In the genomic region with DNA sequence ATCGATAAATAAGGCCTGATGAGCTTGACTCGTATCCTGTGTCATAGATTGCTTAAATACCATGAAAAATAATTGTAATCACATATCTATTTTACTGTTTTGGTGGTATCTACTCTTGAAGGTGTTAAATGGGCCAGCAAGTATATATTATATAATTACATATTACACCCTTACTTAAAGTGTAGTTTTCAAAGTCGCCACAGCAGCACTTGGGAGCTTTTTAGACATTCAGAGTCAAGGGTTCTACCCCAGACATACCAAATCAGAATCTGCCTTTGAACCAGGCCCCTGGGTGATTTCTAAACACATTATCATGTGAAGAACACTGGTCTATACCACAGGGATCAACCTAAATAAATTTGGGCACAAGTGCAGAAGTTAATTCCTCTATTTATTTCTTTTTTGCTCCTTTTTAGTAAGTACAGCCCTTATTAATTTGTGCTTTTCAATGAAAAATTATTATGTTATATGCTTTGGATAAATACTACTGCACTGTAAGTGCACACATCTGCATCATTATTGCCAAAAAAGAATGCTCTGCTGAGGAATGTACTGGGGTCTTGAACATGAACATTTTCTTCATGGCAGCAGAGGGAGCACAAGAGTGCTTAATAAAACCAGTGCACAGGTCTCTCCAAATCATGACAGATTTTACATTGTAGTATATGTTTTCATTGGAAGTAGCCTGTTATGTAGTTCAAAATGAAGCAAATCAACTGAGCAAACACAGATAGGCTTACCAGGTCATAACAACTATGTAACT, we compare ENCODE assay signal across 9 cellular contexts. TPM values are rescaled to one million over a fixed set of nuclear protein-coding genes. Genes with fewer than 3 reads are reported as not detected.
DNase-seq lines count a peak whose midpoint lies in the region; ATAC-seq, FAIRE-seq and TF ChIP-seq lines count a peak whose summit lies in the region.
"Had no signal": no experiment of that assay in that cellular context is flagged by ENCODE, and none has a peak within 500 bp of the region (broad histone marks: within the 10 kb centered on the region; RNA-seq: fewer than 3 reads in every experiment).

No MANE protein-coding gene starts in this region.

- H3K4me3 ChIP-seq in HCT116 (replicated peaks in 1 of 2; ENCODE audit: low read depth in 1 of 2, low read length in 2 of 2), result no peak overlapping the region
- H3K4me3 ChIP-seq in gastrocnemius medialis, result no peak overlapping the region

- H3K27me3 ChIP-seq in HCT116 (ENCODE audit: insufficient read depth, low read length) (no peaks in the 10 kb centered on the region), gastrocnemius medialis (no peaks in the 10 kb centered on the region)

- FAIRE-seq in GM12891 (lab: Jason Lieb, UNC), result no peak

- no peaks in the 10 kb centered on the region for H3K9me2 ChIP-seq in HCT116 (ENCODE audit: insufficient read depth)

- H3K9ac ChIP-seq in HCT116 (ENCODE audit: low read length), result peak overlapping the region; percentile 13

- peak overlapping the region; percentile 89 for H3K4me2 ChIP-seq in HCT116 (ENCODE audit: low read length)

- H3K27ac ChIP-seq in C4-2B (no peak overlapping the region), HCT116 (ENCODE audit: low read depth, low read length) (no peak overlapping the region), gastrocnemius medialis (no peak overlapping the region)

- H3K4me1 ChIP-seq in HCT116 (ENCODE audit: control insufficient read depth in 1 of 2, insufficient read depth in 2 of 2, low read length in 2 of 2) (peaks cover 59 to 80% of the 10 kb centered on the region in 2 experiments), gastrocnemius medialis (peaks cover 20 to 22% of the 10 kb centered on the region in 2 donors)

- peak overlapping the region; percentile 99 for H3K4me3 Mint-ChIP-seq in activated CD8-positive, alpha-beta T cell treated with anti-CD3 and anti-CD28 coated beads, Interleukin-2, amount 10 ng/mL, durations not matched to agents 7 days and 5 days

- 0 out of 2 replicates have a peak, but pooled peaks cover 3% of the 10 kb centered on the region for H3K79me2 ChIP-seq in HCT116 (ENCODE audit: insufficient read depth, low read length)

- TF ChIP-seq RAD21 in HCT116 (IDR thresholded peaks at IDR 0.05; ENCODE audit: low read depth), result peak; percentile 71

- no peaks in the 10 kb centered on the region for H3K9me3 ChIP-seq in HCT116 (ENCODE audit: control insufficient read depth in 1 of 2, insufficient read depth in 1 of 2, low read depth in 1 of 2, low read length in 2 of 2)
- H3K9me3 ChIP-seq in gastrocnemius medialis, result no peaks in the 10 kb centered on the region
- H3K9me3 ChIP-seq: thoracic aorta had no signal

- BruUV-seq in HCT116 (replicated peaks; lab: Mats Ljungman, UMichigan), result no TSS peak

- peaks cover 15% of the 10 kb centered on the region for H3K36me3 Mint-ChIP-seq in activated CD8-positive, alpha-beta T cell treated with anti-CD3 and anti-CD28 coated beads, Interleukin-2, amount 10 ng/mL, durations not matched to agents 7 days and 5 days (ENCODE audit: low read depth)

- H3K36me3 ChIP-seq in HCT116 (ENCODE audit: control insufficient read depth in 1 of 2, insufficient read depth in 2 of 2, low read length in 2 of 2) (no peaks in the 10 kb centered on the region), gastrocnemius medialis (no peaks in the 10 kb centered on the region)
- H3K36me3 ChIP-seq: thoracic aorta had no signal

- H2AFZ ChIP-seq in HCT116 (ENCODE audit: low read depth, low read length, poor library complexity, severe bottlenecking), result no peak overlapping the region

- peaks cover 61% of the 10 kb centered on the region for H3K4me1 Mint-ChIP-seq in activated CD8-positive, alpha-beta T cell treated with anti-CD3 and anti-CD28 coated beads, Interleukin-2, amount 10 ng/mL, durations not matched to agents 7 days and 5 days (ENCODE audit: low read depth)

- H3K27me3 Mint-ChIP-seq in activated CD8-positive, alpha-beta T cell treated with anti-CD3 and anti-CD28 coated beads, Interleukin-2, amount 10 ng/mL, durations not matched to agents 7 days and 5 days (ENCODE audit: low read depth), result no peaks in the 10 kb centered on the region

- TF ChIP-seq CTCF in C4-2B (conservative IDR thresholded peaks at IDR 0.05), result peak; percentile 42
- TF ChIP-seq CTCF in HCT116 (IDR thresholded peaks at IDR 0.05 in 2 of 3, conservative IDR thresholded peaks at IDR 0.05 in 1 of 3; ENCODE audit: borderline replicate concordance in 1 of 3, insufficient read depth in 1 of 3, low read depth in 2 of 3, low read length in 2 of 3), result peak; percentile 46 to 70 (median 52); a peak in 5 of 6 replicates
- TF ChIP-seq CTCF in gastrocnemius medialis (IDR thresholded peaks at IDR 0.05 in 4 of 5, conservative IDR thresholded peaks at IDR 0.05 in 1 of 5), result peak in 1 of 5 experiments; percentile 20

- peak overlapping the region; percentile 73 for H3K27ac Mint-ChIP-seq in activated CD8-positive, alpha-beta T cell treated with anti-CD3 and anti-CD28 coated beads, Interleukin-2, amount 10 ng/mL, durations not matched to agents 7 days and 5 days

- in situ Hi-C loops in gastrocnemius medialis (cut with MboI; ENCODE audit: low sequenced_read_pairs in 4 of 4), result loop anchor here in 2 of 4 donors (10.0 kb wide), 1 partner anchor 250 kb away; no protein-coding TSS in a partner anchor

- ATAC-seq in HCT116 (no peak), GM21825 (IDR thresholded peaks at IDR 0.05; ENCODE audit: unreplicated experiment) (no peak), gastrocnemius medialis (no peak), left colon (no peak)
- ATAC-seq in activated CD8-positive, alpha-beta T cell treated with anti-CD3 and anti-CD28 coated beads, Interleukin-2, amount 10 ng/mL, durations not matched to agents 7 days and 5 days, result no peak

- TF ChIP-seq POLR2A in HCT116 (IDR thresholded peaks at IDR 0.05; ENCODE audit: borderline replicate concordance, extremely low read depth, insufficient read depth, insufficient read length) (no peak), gastrocnemius medialis (IDR thresholded peaks at IDR 0.05) (no peak), GM12891 (IDR thresholded peaks at IDR 0.05; ENCODE audit: low read depth, low read length) (no peak)

- POLR2A ChIA-PET in HCT116 (lab: Charles Lee), result no interaction called here
- POLR2A ChIA-PET in activated CD8-positive, alpha-beta T cell treated with anti-CD3 and anti-CD28 coated beads, Interleukin-2, amount 10 ng/mL, durations not matched to agents 7 days and 5 days (lab: Charles Lee), result interaction anchor here (0.8 to 3.5 kb wide), 5 partner anchors 9 to 343 kb away, joined by 3 to 15 read pairs (median 6); no protein-coding TSS in a partner anchor

- DNase-seq in HCT116 (ENCODE audit: low read depth, low spot score) (no peak), left kidney (ENCODE audit: low read depth, low spot score) (peak; percentile 68), gastrocnemius medialis (no peak), left colon (no peak), GM12891 (ENCODE audit: insufficient read length, low spot score) (no peak)
- DNase-seq in activated CD8-positive, alpha-beta T cell treated with anti-CD3 and anti-CD28 coated beads, Interleukin-2, amount 10 ng/mL, durations not matched to agents 7 days and 5 days, result no peak

- no peaks in the 10 kb centered on the region for H4K20me1 ChIP-seq in HCT116 (ENCODE audit: insufficient read depth)

- intact Hi-C loops in HCT116 (cut with micrococcal nuclease) (loop anchor here (1.0 to 5.0 kb wide), 3 partner anchors 82 to 323 kb away; no protein-coding TSS in a partner anchor), gastrocnemius medialis (cut with DNase I; ENCODE audit: low total_unique reads) (loop anchor here (5.0 to 10.0 kb wide), 5 partner anchors 82 to 940 kb away; partner anchors contain the start of gene NUP153), left colon (cut with DNase I, micrococcal nuclease) (no loop called here)

- no peaks in the 10 kb centered on the region for H3K9me3 Mint-ChIP-seq in activated CD8-positive, alpha-beta T cell treated with anti-CD3 and anti-CD28 coated beads, Interleukin-2, amount 10 ng/mL, durations not matched to agents 7 days and 5 days (ENCODE audit: insufficient read depth)

- RAD21 ChIA-PET in HCT116 (lab: Charles Lee; ENCODE audit: low non-redundant PET in 1 of 2, low total read pairs in 2 of 2, uncharacterized antibody in 2 of 2, unreplicated experiment in 2 of 2), result interaction anchor here in 1 of 2 experiments (1.4 kb wide), 1 partner anchor 322 kb away, joined by 5 read pairs; no protein-coding TSS in a partner anchor

- CTCF ChIA-PET in HCT116 (lab: Charles Lee), result interaction anchor here (1.0 to 4.1 kb wide), 9 partner anchors 11 to 326 kb away, joined by 3 to 25 read pairs (median 7); no protein-coding TSS in a partner anchor
- CTCF ChIA-PET in activated CD8-positive, alpha-beta T cell treated with anti-CD3 and anti-CD28 coated beads, Interleukin-2, amount 10 ng/mL, durations not matched to agents 7 days and 5 days (lab: Charles Lee), result interaction anchor here (0.6 to 5.8 kb wide), 52 partner anchors 9 to 524 kb away, joined by 3 to 173 read pairs (median 7); no protein-coding TSS in a partner anchor

TF ChIP-seq in HCT116, 20 proteins besides CTCF, POLR2A, EP300 and RAD21 (continues in another document):
- peak; percentile 29; the same call in 1 of the 2 replicates for TF ChIP-seq CBX3 (IDR thresholded peaks at IDR 0.05; ENCODE audit: low read depth)
- TF ChIP-seq, protein P1, sequence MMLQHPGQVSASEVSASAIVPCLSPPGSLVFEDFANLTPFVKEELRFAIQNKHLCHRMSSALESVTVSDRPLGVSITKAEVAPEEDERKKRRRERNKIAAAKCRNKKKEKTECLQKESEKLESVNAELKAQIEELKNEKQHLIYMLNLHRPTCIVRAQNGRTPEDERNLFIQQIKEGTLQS (IDR thresholded peaks at IDR 0.05), result no peak
- TF ChIP-seq, protein P2, sequence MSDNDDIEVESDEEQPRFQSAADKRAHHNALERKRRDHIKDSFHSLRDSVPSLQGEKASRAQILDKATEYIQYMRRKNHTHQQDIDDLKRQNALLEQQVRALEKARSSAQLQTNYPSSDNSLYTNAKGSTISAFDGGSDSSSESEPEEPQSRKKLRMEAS (IDR thresholded peaks at IDR 0.05), result 0 out of 2 replicates have a peak, but pooled peaks have one; percentile 21

TF ChIP-seq in GM12891, 5 proteins besides CTCF, POLR2A, EP300 and RAD21:
- TF ChIP-seq POLR2AphosphoS5 (IDR thresholded peaks at IDR 0.05; ENCODE audit: low read depth, low read length) (no peak), SPI1 (IDR thresholded peaks at IDR 0.05; ENCODE audit: low read depth, low read length) (no peak), TAF1 (IDR thresholded peaks at IDR 0.05; ENCODE audit: low read depth, low read length) (no peak), POU2F2 (IDR thresholded peaks at IDR 0.05; ENCODE audit: low read depth, low read length) (no peak), PAX5 (IDR thresholded peaks at IDR 0.05; ENCODE audit: insufficient read depth, low read length, severe bottlenecking) (no peak)

RNA-seq across cellular contexts. Expression of gene ATXN1, which starts 3.1 kb away (rescaled TPM):
- total RNA-seq in HCT116 (2021; ENCODE audit: unreplicated experiment) (21.0 TPM), gastrocnemius medialis (10 to 100 TPM; 21.8 to 42.9 (median 33.1) TPM), left colon (10 to 100 TPM; 26.9 to 55.1 TPM)
- 7.9 and 9.7 TPM in 2 replicates for polyA plus RNA-seq in HCT116 (2012)
- 10 to 100 TPM; 36.7 to 42.9 TPM for total RNA-seq in activated CD8-positive, alpha-beta T cell treated with anti-CD3 and anti-CD28 coated beads, Interleukin-2, amount 10 ng/mL, durations not matched to agents 7 days and 5 days
- 14.3 TPM for polyA plus RNA-seq in GM12891 (2012; ENCODE audit: low read depth, missing spikeins)

Comparison
In these comparisons a context has a peak if more than half of its experiments do, and no peak if none do; other contexts are left out.
1. intact Hi-C loops: an anchor here in HCT116 (1.0 to 5.0 kb wide) and gastrocnemius medialis (5.0 to 10.0 kb wide); none called in left colon.